7 cellular contexts compared by ENCODE assay signal in genomic region chr16:1230084-1230470, GRCh38. TPM values are rescaled to one million over a fixed set of nuclear protein-coding genes. Genes with fewer than 3 reads are reported as not detected.
"Had no signal": no experiment of that assay in that cellular context is flagged by ENCODE, and none has a peak within 500 bp of the region (broad histone marks: within the 10 kb centered on the region; RNA-seq: fewer than 3 reads in every experiment).

TSS of gene TPSB2 (minus strand) at chr16:1230184. CDS start at chr16:1229951, 233 bp downstream.

RNA-seq across cellular contexts. Expression of gene TPSB2, which starts in this region (rescaled TPM):
- total RNA-seq: dermis blood vessel endothelial cell; epithelial cell of proximal tubule; glomerular endothelial cell; kidney epithelial cell; naive thymus-derived CD8-positive, alpha-beta T cell; osteocyte had no signal
- polyA plus RNA-seq: naive thymus-derived CD8-positive, alpha-beta T cell; neural cell had no signal
